In genomic region chr1:88179943-88180342, GRCh38 we compare ENCODE assay signal across 14 cellular contexts.
A peak's percentile ranks its signal among the peaks of the same experiment; 100 is the strongest.
DNase-seq lines count a peak whose midpoint lies in the region; ATAC-seq and TF ChIP-seq lines count a peak whose summit lies in the region.
"Had no signal": no experiment of that assay in that cellular context is flagged by ENCODE, and none has a peak within 500 bp of the region (broad histone marks: within the 10 kb centered on the region; RNA-seq: fewer than 3 reads in every experiment).

No MANE protein-coding gene starts in this region.

- H3K9ac ChIP-seq in HCT116 (ENCODE audit: low read length) (no peak overlapping the region), mesendoderm (ENCODE audit: low read length) (no peak overlapping the region)

- H3K56ac ChIP-seq in mesendoderm (ENCODE audit: low read length), result no peak overlapping the region

- H3K4me3 Mint-ChIP-seq in Caco-2 (ENCODE audit: unreplicated experiment), result no peak overlapping the region
- H3K4me3 Mint-ChIP-seq: CD14-positive monocyte; CD8-positive, alpha-beta T cell; HFFc6 had no signal

- TF ChIP-seq RAD21 in HCT116 (IDR thresholded peaks at IDR 0.05; ENCODE audit: low read depth), result no peak

- H3K36me3 Mint-ChIP-seq in Caco-2 (ENCODE audit: insufficient read depth, unreplicated experiment), result no peaks in the 10 kb centered on the region
- H3K36me3 Mint-ChIP-seq: CD14-positive monocyte; CD8-positive, alpha-beta T cell had no signal

- BruUV-seq in HCT116 (replicated peaks; lab: Mats Ljungman, UMichigan), result no TSS peak
- no TSS peak for BruUV-seq in Caco-2 (replicated peaks; lab: Mats Ljungman, UMichigan)

- no CpG with 5 or more reads among the region's 5 CpGs for WGBS in mesendoderm (ENCODE audit: extremely low coverage, insufficient coverage, low lambda C conversion rate)

- intact Hi-C loops in HCT116 (cut with micrococcal nuclease) (loop anchor here (1.0 kb wide), 3 partner anchors 123 to 415 kb away; no protein-coding TSS in a partner anchor), Caco-2 (cut with micrococcal nuclease; ENCODE audit: unreplicated experiment) (loop anchor here (1.0 to 10.0 kb wide), 6 partner anchors 42 to 855 kb away; partner anchors contain the start of gene LMO4)

- POLR2A ChIA-PET in HCT116 (lab: Charles Lee), result interaction anchor here (0.6 kb wide), 1 partner anchor 12 kb away, joined by 3 read pairs; no protein-coding TSS in a partner anchor
- POLR2A ChIA-PET in Caco-2 (lab: Charles Lee), result no interaction called here

- H4K5ac ChIP-seq in mesendoderm (ENCODE audit: low read length), result no peak overlapping the region

- no peak overlapping the region for H2BK5ac ChIP-seq in mesendoderm (ENCODE audit: low read length)

- no peak overlapping the region for H4K8ac ChIP-seq in mesendoderm (ENCODE audit: low read depth, low read length)

- ATAC-seq in HCT116, result no peak

- no peaks in the 10 kb centered on the region for H4K20me1 ChIP-seq in HCT116 (ENCODE audit: insufficient read depth)

- peak; percentile 59 for DNase-seq in NCI-H82 (lab: John Stamatoyannopoulos, UW)
- no peak for DNase-seq in NCI-H82 treated with DMSO at 0.1 percent for 48 hours (lab: John Stamatoyannopoulos, UW; ENCODE audit: unreplicated experiment)
- no peak for DNase-seq in HCT116 (ENCODE audit: low read depth, low spot score)
- DNase-seq in WERI-Rb-1, result peak; percentile 24
- peak; percentile 40 for DNase-seq in mesendoderm
- no peak for DNase-seq in NAMALWA (ENCODE audit: low spot score)
- DNase-seq in DMS 273 treated with DMSO at 0.1 percent for 48 hours (lab: John Stamatoyannopoulos, UW), result no peak
- no peak for DNase-seq in Caco-2
- DNase-seq: DMS79 treated with DMSO at 0.1 percent for 48 hours had no signal

- H3K27me3 ChIP-seq in HCT116 (ENCODE audit: insufficient read depth, low read length) (no peaks in the 10 kb centered on the region), WERI-Rb-1 (ENCODE audit: insufficient read depth, low read depth, severe bottlenecking) (no peaks in the 10 kb centered on the region), mesendoderm (ENCODE audit: insufficient read depth, low read length, poor library complexity) (no peaks in the 10 kb centered on the region), Caco-2 (replicated peaks; ENCODE audit: control insufficient read depth, insufficient read depth, low read length) (no peaks in the 10 kb centered on the region)

- no peaks in the 10 kb centered on the region for H3K27me3 Mint-ChIP-seq in Caco-2 (ENCODE audit: insufficient read depth, unreplicated experiment)

- no peak overlapping the region for H3K27ac Mint-ChIP-seq in Caco-2 (ENCODE audit: unreplicated experiment)
- H3K27ac Mint-ChIP-seq: CD14-positive monocyte; CD8-positive, alpha-beta T cell; HFFc6 had no signal

- H3K4me1 Mint-ChIP-seq in Caco-2 (ENCODE audit: low read depth, unreplicated experiment), result peaks cover 27% of the 10 kb centered on the region
- H3K4me1 Mint-ChIP-seq: CD14-positive monocyte had no signal

- RAD21 ChIA-PET in HCT116 (lab: Charles Lee; ENCODE audit: low non-redundant PET in 1 of 2, low total read pairs in 2 of 2, uncharacterized antibody in 2 of 2, unreplicated experiment in 2 of 2), result interaction anchor here in 1 of 2 experiments (1.0 kb wide), 1 partner anchor 369 kb away, joined by 3 read pairs; no protein-coding TSS in a partner anchor

- no peaks in the 10 kb centered on the region for H3K9me3 Mint-ChIP-seq in Caco-2 (ENCODE audit: unreplicated experiment)
- H3K9me3 Mint-ChIP-seq: CD8-positive, alpha-beta T cell; HFFc6 had no signal

- peaks cover 4 to 13% of the 10 kb centered on the region in 2 experiments; a peak in 3 of 4 replicates for H3K4me1 ChIP-seq in HCT116 (ENCODE audit: control insufficient read depth in 1 of 2, insufficient read depth in 2 of 2, low read length in 2 of 2)
- no peaks in the 10 kb centered on the region for H3K4me1 ChIP-seq in mesendoderm (ENCODE audit: control insufficient read depth, low read depth, low read length)
- H3K4me1 ChIP-seq in Caco-2, result peaks cover 33% of the 10 kb centered on the region

- H3K4ac ChIP-seq in mesendoderm (ENCODE audit: low read depth, low read length), result no peak overlapping the region

- H3K4me3 ChIP-seq in HCT116 (replicated peaks in 1 of 2; ENCODE audit: low read depth in 1 of 2, low read length in 2 of 2) (no peak overlapping the region), WERI-Rb-1 (ENCODE audit: low read depth, low read length) (no peak overlapping the region; the same call in 1 of the 2 replicates), mesendoderm (ENCODE audit: low read length) (no peak overlapping the region), Caco-2 (ENCODE audit: low read depth, low read length) (no peak overlapping the region)
- H3K4me3 ChIP-seq: HAP-1 had no signal

- TF ChIP-seq CTCF in HCT116 (IDR thresholded peaks at IDR 0.05 in 2 of 3, conservative IDR thresholded peaks at IDR 0.05 in 1 of 3; ENCODE audit: borderline replicate concordance in 1 of 3, insufficient read depth in 1 of 3, low read depth in 2 of 3, low read length in 2 of 3), result no peak
- no peak for TF ChIP-seq CTCF in WERI-Rb-1 (IDR thresholded peaks at IDR 0.05; ENCODE audit: low read depth, low read length)
- TF ChIP-seq CTCF in Caco-2 (IDR thresholded peaks at IDR 0.05; ENCODE audit: insufficient read depth in 1 of 2, low read depth in 1 of 2, low read length in 1 of 2, severe bottlenecking in 1 of 2, unreplicated experiment in 1 of 2), result no peak

- H3K4me2 ChIP-seq in HCT116 (ENCODE audit: low read length), result peak overlapping the region; percentile 17; the same call in 1 of the 2 replicates
- no peak overlapping the region for H3K4me2 ChIP-seq in mesendoderm (ENCODE audit: low read length)

- H3K23ac ChIP-seq in mesendoderm (ENCODE audit: low read length), result no peak overlapping the region

- peak overlapping the region; percentile 82 for H2AFZ ChIP-seq in HCT116 (ENCODE audit: low read depth, low read length, poor library complexity, severe bottlenecking)

- TF ChIP-seq POLR2A in HCT116 (IDR thresholded peaks at IDR 0.05; ENCODE audit: borderline replicate concordance, extremely low read depth, insufficient read depth, insufficient read length), result no peak

- H3K18ac ChIP-seq in mesendoderm (ENCODE audit: low read length), result no peak overlapping the region

- H3K9me3 ChIP-seq in HCT116 (ENCODE audit: control insufficient read depth in 1 of 2, insufficient read depth in 1 of 2, low read depth in 1 of 2, low read length in 2 of 2) (no peaks in the 10 kb centered on the region), WERI-Rb-1 (ENCODE audit: severe bottlenecking) (no peaks in the 10 kb centered on the region), Caco-2 (no peaks in the 10 kb centered on the region)
- H3K9me3 ChIP-seq: HAP-1 had no signal

- H3K79me1 ChIP-seq in mesendoderm (ENCODE audit: low read length), result no peaks in the 10 kb centered on the region

- H3K9me2 ChIP-seq in HCT116 (ENCODE audit: insufficient read depth), result no peaks in the 10 kb centered on the region

- CTCF ChIA-PET in HCT116 (lab: Charles Lee) (interaction anchor here (0.8 to 2.2 kb wide), 11 partner anchors 9 to 372 kb away, joined by 3 to 22 read pairs (median 5); no protein-coding TSS in a partner anchor), Caco-2 (lab: Charles Lee) (interaction anchor here (1.0 to 1.2 kb wide), 6 partner anchors 10 to 370 kb away, joined by 3 to 8 read pairs (median 4); no protein-coding TSS in a partner anchor)

- H2AK5ac ChIP-seq in mesendoderm (ENCODE audit: low read length), result no peak overlapping the region

- no peak overlapping the region for H2BK15ac ChIP-seq in mesendoderm (replicated peaks; ENCODE audit: low read depth)

- H3K79me2 ChIP-seq in HCT116 (ENCODE audit: insufficient read depth, low read length), result no peaks in the 10 kb centered on the region
- H3K79me2 ChIP-seq in mesendoderm (ENCODE audit: control insufficient read depth, insufficient read depth, low read length), result no peaks in the 10 kb centered on the region

- H3K27ac ChIP-seq in HCT116 (ENCODE audit: low read depth, low read length), result no peak overlapping the region
- H3K27ac ChIP-seq in WERI-Rb-1, result peak overlapping the region; percentile 11
- no peak overlapping the region for H3K27ac ChIP-seq in mesendoderm (ENCODE audit: low read depth, low read length)
- H3K27ac ChIP-seq: 22Rv1 had no signal

- no peak overlapping the region for H2BK120ac ChIP-seq in mesendoderm (ENCODE audit: low read depth, low read length)

- no peaks in the 10 kb centered on the region for H3K36me3 ChIP-seq in HCT116 (ENCODE audit: control insufficient read depth in 1 of 2, insufficient read depth in 2 of 2, low read length in 2 of 2)
- no peaks in the 10 kb centered on the region for H3K36me3 ChIP-seq in WERI-Rb-1
- H3K36me3 ChIP-seq in mesendoderm (ENCODE audit: control insufficient read depth, insufficient read depth, low read length), result no peaks in the 10 kb centered on the region
- H3K36me3 ChIP-seq in Caco-2 (ENCODE audit: control insufficient read depth, insufficient read depth, low read length), result no peaks in the 10 kb centered on the region
- H3K36me3 ChIP-seq: HAP-1 had no signal

TF ChIP-seq in HCT116, 20 proteins besides CTCF, POLR2A, EP300 and RAD21 (continues in another document):
- TF ChIP-seq FOSL1 (IDR thresholded peaks at IDR 0.05; ENCODE audit: low read depth), result no peak
- no peak for TF ChIP-seq ZFX (IDR thresholded peaks at IDR 0.05)
- no peak for TF ChIP-seq MAX (IDR thresholded peaks at IDR 0.05)

Comparison
In these comparisons a context has a peak if more than half of its experiments do, and no peak if none do; other contexts are left out.
1. DNase-seq: peak in NCI-H82 (single experiment), WERI-Rb-1 (single experiment) and mesendoderm (single experiment); none in NCI-H82 treated with DMSO at 0.1 percent for 48 hours (single experiment), HCT116 (single experiment), NAMALWA (single experiment), DMS 273 treated with DMSO at 0.1 percent for 48 hours (single experiment) and Caco-2 (0 of 2).